Comparison of ENCODE assay signal across 1 cellular context in the genomic region with DNA sequence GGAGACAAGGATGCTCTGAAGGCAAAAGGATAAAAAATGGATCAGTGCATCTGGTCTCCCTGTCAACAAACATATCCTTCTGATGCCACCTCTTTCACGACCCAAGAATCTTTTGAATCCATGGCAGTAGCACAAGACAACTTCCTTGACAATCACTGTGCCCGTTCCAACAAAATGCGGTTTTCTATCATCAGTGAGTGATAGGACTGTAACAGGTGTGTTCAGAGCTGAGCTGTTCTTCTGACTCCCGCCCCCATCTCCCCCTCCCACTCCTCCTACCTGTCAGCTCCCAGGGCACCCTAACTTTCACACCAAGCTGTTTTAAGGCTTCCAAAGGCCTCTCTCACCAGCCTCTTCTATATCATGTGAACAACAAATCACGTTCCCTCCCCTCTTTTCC.
TF ChIP-seq lines count a peak whose summit lies in the region.

No MANE protein-coding gene starts in this region.

TF ChIP-seq in HEK293, 187 proteins besides CTCF, POLR2A, EP300 and RAD21 (continued from another document and continues in another):
- no peak for TF ChIP-seq ZNF341 (tag by site-specific recombination; IDR thresholded peaks at IDR 0.05; ENCODE audit: low read depth)
- TF ChIP-seq ZNF433 (tag by site-specific recombination; IDR thresholded peaks at IDR 0.05; ENCODE audit: low read depth), result no peak
- no peak for TF ChIP-seq ZNF792 (tag by site-specific recombination; IDR thresholded peaks at IDR 0.05)
- no peak for TF ChIP-seq ZNF785 (tag by site-specific recombination; IDR thresholded peaks at IDR 0.05)
- TF ChIP-seq ZNF701 (tag by site-specific recombination; IDR thresholded peaks at IDR 0.05), result no peak
- no peak for TF ChIP-seq ZNF561 (tag by site-specific recombination; IDR thresholded peaks at IDR 0.05; ENCODE audit: borderline replicate concordance)
- TF ChIP-seq, protein P1, sequence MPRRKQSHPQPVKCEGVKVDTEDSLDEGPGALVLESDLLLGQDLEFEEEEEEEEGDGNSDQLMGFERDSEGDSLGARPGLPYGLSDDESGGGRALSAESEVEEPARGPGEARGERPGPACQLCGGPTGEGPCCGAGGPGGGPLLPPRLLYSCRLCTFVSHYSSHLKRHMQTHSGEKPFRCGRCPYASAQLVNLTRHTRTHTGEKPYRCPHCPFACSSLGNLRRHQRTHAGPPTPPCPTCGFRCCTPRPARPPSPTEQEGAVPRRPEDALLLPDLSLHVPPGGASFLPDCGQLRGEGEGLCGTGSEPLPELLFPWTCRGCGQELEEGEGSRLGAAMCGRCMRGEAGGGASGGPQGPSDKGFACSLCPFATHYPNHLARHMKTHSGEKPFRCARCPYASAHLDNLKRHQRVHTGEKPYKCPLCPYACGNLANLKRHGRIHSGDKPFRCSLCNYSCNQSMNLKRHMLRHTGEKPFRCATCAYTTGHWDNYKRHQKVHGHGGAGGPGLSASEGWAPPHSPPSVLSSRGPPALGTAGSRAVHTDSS (tag by site-specific recombination; IDR thresholded peaks at IDR 0.05), result no peak
- TF ChIP-seq, protein P2, sequence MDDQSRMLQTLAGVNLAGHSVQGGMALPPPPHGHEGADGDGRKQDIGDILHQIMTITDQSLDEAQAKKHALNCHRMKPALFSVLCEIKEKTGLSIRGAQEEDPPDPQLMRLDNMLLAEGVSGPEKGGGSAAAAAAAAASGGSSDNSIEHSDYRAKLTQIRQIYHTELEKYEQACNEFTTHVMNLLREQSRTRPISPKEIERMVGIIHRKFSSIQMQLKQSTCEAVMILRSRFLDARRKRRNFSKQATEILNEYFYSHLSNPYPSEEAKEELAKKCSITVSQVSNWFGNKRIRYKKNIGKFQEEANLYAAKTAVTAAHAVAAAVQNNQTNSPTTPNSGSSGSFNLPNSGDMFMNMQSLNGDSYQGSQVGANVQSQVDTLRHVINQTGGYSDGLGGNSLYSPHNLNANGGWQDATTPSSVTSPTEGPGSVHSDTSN (CRISPR knock-in tag; IDR thresholded peaks at IDR 0.05), result no peak
- no peak for TF ChIP-seq ZNF585B (tag by site-specific recombination; IDR thresholded peaks at IDR 0.05)
- TF ChIP-seq ZNF175 (tag by site-specific recombination; IDR thresholded peaks at IDR 0.05), result no peak
- TF ChIP-seq, protein P3, sequence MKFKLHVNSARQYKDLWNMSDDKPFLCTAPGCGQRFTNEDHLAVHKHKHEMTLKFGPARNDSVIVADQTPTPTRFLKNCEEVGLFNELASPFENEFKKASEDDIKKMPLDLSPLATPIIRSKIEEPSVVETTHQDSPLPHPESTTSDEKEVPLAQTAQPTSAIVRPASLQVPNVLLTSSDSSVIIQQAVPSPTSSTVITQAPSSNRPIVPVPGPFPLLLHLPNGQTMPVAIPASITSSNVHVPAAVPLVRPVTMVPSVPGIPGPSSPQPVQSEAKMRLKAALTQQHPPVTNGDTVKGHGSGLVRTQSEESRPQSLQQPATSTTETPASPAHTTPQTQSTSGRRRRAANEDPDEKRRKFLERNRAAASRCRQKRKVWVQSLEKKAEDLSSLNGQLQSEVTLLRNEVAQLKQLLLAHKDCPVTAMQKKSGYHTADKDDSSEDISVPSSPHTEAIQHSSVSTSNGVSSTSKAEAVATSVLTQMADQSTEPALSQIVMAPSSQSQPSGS (tag by site-specific recombination; IDR thresholded peaks at IDR 0.05; ENCODE audit: low read depth), result no peak
- TF ChIP-seq, protein P4, sequence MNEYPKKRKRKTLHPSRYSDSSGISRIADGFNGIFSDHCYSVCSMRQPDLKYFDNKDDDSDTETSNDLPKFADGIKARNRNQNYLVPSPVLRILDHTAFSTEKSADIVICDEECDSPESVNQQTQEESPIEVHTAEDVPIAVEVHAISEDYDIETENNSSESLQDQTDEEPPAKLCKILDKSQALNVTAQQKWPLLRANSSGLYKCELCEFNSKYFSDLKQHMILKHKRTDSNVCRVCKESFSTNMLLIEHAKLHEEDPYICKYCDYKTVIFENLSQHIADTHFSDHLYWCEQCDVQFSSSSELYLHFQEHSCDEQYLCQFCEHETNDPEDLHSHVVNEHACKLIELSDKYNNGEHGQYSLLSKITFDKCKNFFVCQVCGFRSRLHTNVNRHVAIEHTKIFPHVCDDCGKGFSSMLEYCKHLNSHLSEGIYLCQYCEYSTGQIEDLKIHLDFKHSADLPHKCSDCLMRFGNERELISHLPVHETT (tag by site-specific recombination; IDR thresholded peaks at IDR 0.05), result no peak
- no peak for TF ChIP-seq ZFP37 (tag by site-specific recombination; IDR thresholded peaks at IDR 0.05)
- no peak for TF ChIP-seq KLF9 (tag by site-specific recombination; IDR thresholded peaks at IDR 0.05; ENCODE audit: low read depth)
- TF ChIP-seq SCRT1 (tag by site-specific recombination; IDR thresholded peaks at IDR 0.05; ENCODE audit: borderline replicate concordance), result 0 out of 2 replicates have a peak, but pooled peaks have one; percentile 21
- TF ChIP-seq ZFHX2 (tag by site-specific recombination; conservative IDR thresholded peaks at IDR 0.05), result 0 out of 2 replicates have a peak, but pooled peaks have one; percentile 28
- TF ChIP-seq ZNF560 (tag by site-specific recombination; IDR thresholded peaks at IDR 0.05; ENCODE audit: borderline replicate concordance), result no peak
- TF ChIP-seq, protein P5, sequence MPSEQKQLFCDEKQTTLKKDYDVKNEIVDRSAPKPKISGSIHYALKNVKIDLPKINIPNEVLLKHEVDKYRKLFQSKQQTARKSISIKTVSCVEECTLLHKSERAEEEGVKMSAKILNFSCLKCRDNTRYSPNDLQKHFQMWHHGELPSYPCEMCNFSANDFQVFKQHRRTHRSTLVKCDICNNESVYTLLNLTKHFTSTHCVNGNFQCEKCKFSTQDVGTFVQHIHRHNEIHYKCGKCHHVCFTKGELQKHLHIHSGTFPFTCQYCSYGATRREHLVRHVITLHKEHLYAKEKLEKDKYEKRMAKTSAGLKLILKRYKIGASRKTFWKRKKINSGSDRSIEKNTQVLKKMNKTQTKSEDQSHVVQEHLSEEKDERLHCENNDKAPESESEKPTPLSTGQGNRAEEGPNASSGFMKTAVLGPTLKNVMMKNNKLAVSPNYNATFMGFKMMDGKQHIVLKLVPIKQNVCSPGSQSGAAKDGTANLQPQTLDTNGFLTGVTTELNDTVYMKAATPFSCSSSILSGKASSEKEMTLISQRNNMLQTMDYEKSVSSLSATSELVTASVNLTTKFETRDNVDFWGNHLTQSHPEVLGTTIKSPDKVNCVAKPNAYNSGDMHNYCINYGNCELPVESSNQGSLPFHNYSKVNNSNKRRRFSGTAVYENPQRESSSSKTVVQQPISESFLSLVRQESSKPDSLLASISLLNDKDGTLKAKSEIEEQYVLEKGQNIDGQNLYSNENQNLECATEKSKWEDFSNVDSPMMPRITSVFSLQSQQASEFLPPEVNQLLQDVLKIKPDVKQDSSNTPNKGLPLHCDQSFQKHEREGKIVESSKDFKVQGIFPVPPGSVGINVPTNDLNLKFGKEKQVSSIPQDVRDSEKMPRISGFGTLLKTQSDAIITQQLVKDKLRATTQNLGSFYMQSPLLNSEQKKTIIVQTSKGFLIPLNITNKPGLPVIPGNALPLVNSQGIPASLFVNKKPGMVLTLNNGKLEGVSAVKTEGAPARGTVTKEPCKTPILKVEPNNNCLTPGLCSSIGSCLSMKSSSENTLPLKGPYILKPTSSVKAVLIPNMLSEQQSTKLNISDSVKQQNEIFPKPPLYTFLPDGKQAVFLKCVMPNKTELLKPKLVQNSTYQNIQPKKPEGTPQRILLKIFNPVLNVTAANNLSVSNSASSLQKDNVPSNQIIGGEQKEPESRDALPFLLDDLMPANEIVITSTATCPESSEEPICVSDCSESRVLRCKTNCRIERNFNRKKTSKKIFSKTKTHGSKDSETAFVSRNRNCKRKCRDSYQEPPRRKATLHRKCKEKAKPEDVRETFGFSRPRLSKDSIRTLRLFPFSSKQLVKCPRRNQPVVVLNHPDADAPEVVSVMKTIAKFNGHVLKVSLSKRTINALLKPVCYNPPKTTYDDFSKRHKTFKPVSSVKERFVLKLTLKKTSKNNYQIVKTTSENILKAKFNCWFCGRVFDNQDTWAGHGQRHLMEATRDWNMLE (tag by site-specific recombination; conservative IDR thresholded peaks at IDR 0.05; ENCODE audit: low read depth), result no peak
- peak; percentile 85 for TF ChIP-seq SCRT2 (tag by site-specific recombination; IDR thresholded peaks at IDR 0.05)
- TF ChIP-seq ZEB2 (tag by site-specific recombination; IDR thresholded peaks at IDR 0.05), result no peak
- TF ChIP-seq SALL2 (tag by site-specific recombination; IDR thresholded peaks at IDR 0.05; ENCODE audit: borderline replicate concordance), result no peak
- TF ChIP-seq ZNF776 (tag by site-specific recombination; IDR thresholded peaks at IDR 0.05; ENCODE audit: borderline replicate concordance), result no peak
- no peak for TF ChIP-seq ZNF660 (tag by site-specific recombination; IDR thresholded peaks at IDR 0.05)
- no peak for TF ChIP-seq MYNN (tag by site-specific recombination; IDR thresholded peaks at IDR 0.05; ENCODE audit: borderline replicate concordance)
- TF ChIP-seq, protein P6, sequence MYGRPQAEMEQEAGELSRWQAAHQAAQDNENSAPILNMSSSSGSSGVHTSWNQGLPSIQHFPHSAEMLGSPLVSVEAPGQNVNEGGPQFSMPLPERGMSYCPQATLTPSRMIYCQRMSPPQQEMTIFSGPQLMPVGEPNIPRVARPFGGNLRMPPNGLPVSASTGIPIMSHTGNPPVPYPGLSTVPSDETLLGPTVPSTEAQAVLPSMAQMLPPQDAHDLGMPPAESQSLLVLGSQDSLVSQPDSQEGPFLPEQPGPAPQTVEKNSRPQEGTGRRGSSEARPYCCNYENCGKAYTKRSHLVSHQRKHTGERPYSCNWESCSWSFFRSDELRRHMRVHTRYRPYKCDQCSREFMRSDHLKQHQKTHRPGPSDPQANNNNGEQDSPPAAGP (tag by site-specific recombination; IDR thresholded peaks at IDR 0.05), result 0 out of 2 replicates have a peak, but pooled peaks have one; percentile 1
- no peak for TF ChIP-seq HOXD13 (CRISPR knock-in tag; IDR thresholded peaks at IDR 0.05; ENCODE audit: borderline replicate concordance)
- TF ChIP-seq ZNF670 (tag by site-specific recombination; IDR thresholded peaks at IDR 0.05; ENCODE audit: low read depth), result no peak
- TF ChIP-seq, protein P7, sequence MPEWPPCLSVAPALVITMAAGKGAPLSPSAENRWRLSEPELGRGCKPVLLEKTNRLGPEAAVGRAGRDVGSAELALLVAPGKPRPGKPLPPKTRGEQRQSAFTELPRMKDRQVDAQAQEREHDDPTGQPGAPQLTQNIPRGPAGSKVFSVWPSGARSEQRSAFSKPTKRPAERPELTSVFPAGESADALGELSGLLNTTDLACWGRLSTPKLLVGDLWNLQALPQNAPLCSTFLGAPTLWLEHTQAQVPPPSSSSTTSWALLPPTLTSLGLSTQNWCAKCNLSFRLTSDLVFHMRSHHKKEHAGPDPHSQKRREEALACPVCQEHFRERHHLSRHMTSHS (tag by site-specific recombination; IDR thresholded peaks at IDR 0.05), result no peak
- TF ChIP-seq, protein P8, sequence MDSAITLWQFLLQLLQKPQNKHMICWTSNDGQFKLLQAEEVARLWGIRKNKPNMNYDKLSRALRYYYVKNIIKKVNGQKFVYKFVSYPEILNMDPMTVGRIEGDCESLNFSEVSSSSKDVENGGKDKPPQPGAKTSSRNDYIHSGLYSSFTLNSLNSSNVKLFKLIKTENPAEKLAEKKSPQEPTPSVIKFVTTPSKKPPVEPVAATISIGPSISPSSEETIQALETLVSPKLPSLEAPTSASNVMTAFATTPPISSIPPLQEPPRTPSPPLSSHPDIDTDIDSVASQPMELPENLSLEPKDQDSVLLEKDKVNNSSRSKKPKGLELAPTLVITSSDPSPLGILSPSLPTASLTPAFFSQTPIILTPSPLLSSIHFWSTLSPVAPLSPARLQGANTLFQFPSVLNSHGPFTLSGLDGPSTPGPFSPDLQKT (IDR thresholded peaks at IDR 0.05; ENCODE audit: borderline replicate concordance, low read depth, low read length), result no peak
- TF ChIP-seq ZNF121 (tag by site-specific recombination; IDR thresholded peaks at IDR 0.05), result no peak
- TF ChIP-seq TRIM28 (IDR thresholded peaks at IDR 0.05; ENCODE audit: borderline replicate concordance, low read length), result peak; percentile 5; the same call in 1 of the 2 replicates
- no peak for TF ChIP-seq KLF16 (tag by site-specific recombination; IDR thresholded peaks at IDR 0.05)
- no peak for TF ChIP-seq YY2 (tag by site-specific recombination; IDR thresholded peaks at IDR 0.05)
- no peak for TF ChIP-seq ZBTB1 (tag by site-specific recombination; IDR thresholded peaks at IDR 0.05)
- TF ChIP-seq ZFP69B (tag by site-specific recombination; IDR thresholded peaks at IDR 0.05), result no peak; the same call in 1 of the 2 replicates
- no peak for TF ChIP-seq ZNF610 (tag by site-specific recombination; IDR thresholded peaks at IDR 0.05; ENCODE audit: borderline replicate concordance)
- no peak for TF ChIP-seq ZNF623 (tag by site-specific recombination; IDR thresholded peaks at IDR 0.05)
- no peak for TF ChIP-seq ZSCAN23 (tag by site-specific recombination; IDR thresholded peaks at IDR 0.05)
- TF ChIP-seq, protein P9, sequence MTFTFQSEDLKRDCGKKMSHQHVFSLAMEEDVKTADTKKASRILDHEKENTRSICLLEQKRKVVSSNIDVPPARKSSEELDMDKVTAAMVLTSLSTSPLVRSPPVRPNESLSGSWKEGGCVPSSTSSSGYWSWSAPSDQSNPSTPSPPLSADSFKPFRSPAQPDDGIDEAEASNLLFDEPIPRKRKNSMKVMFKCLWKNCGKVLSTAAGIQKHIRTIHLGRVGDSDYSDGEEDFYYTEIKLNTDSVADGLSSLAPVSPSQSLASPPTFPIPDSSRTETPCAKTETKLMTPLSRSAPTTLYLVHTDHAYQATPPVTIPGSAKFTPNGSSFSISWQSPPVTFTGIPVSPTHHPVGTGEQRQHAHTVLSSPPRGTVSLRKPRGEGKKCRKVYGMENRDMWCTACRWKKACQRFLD (tag by site-specific recombination; IDR thresholded peaks at IDR 0.05), result no peak
- TF ChIP-seq, protein P10, sequence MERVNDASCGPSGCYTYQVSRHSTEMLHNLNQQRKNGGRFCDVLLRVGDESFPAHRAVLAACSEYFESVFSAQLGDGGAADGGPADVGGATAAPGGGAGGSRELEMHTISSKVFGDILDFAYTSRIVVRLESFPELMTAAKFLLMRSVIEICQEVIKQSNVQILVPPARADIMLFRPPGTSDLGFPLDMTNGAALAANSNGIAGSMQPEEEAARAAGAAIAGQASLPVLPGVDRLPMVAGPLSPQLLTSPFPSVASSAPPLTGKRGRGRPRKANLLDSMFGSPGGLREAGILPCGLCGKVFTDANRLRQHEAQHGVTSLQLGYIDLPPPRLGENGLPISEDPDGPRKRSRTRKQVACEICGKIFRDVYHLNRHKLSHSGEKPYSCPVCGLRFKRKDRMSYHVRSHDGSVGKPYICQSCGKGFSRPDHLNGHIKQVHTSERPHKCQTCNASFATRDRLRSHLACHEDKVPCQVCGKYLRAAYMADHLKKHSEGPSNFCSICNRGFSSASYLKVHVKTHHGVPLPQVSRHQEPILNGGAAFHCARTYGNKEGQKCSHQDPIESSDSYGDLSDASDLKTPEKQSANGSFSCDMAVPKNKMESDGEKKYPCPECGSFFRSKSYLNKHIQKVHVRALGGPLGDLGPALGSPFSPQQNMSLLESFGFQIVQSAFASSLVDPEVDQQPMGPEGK (tag by site-specific recombination; IDR thresholded peaks at IDR 0.05), result peak; percentile 44; the same call in 1 of the 2 replicates
